1 cellular context compared by ENCODE assay signal in the genomic region with DNA sequence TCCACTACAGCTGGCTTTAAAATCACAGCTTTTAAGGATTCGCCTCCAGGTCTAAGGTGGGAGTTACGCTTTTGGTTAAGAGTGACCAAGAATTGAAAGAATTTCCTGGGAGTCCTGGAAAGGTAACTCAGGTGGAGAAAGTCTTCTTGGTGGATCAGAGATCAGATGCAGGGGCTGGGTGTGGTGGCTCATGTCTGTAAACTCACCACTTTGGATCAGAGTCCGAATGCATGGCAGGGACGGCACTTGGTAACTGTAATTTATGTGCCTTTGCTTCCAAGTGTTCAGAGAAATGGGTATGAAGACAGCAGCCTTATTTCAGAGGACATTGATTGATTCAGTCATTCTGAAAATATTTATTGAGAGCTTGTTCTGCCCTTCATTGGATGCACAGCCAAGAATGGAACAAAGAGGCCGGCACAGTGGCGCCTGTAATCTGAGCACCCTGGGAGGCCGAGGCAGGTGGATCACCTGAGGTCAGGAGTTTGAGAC.
TF ChIP-seq lines count a peak whose summit lies in the region.

No MANE protein-coding gene starts in this region.

TF ChIP-seq in WTC11, 78 proteins besides CTCF, POLR2A, EP300 and RAD21 (continued from another document):
- TF ChIP-seq PRRX2 (CRISPR knock-in tag; IDR thresholded peaks at IDR 0.05), result no peak
- TF ChIP-seq ZNF219 (CRISPR knock-in tag; IDR thresholded peaks at IDR 0.05; ENCODE audit: borderline replicate concordance), result no peak
- TF ChIP-seq NFYB (CRISPR knock-in tag; conservative IDR thresholded peaks at IDR 0.05; ENCODE audit: low read depth), result no peak
- no peak for TF ChIP-seq FOXJ3 (CRISPR knock-in tag; IDR thresholded peaks at IDR 0.05; ENCODE audit: borderline replicate concordance)
- TF ChIP-seq, protein P1, sequence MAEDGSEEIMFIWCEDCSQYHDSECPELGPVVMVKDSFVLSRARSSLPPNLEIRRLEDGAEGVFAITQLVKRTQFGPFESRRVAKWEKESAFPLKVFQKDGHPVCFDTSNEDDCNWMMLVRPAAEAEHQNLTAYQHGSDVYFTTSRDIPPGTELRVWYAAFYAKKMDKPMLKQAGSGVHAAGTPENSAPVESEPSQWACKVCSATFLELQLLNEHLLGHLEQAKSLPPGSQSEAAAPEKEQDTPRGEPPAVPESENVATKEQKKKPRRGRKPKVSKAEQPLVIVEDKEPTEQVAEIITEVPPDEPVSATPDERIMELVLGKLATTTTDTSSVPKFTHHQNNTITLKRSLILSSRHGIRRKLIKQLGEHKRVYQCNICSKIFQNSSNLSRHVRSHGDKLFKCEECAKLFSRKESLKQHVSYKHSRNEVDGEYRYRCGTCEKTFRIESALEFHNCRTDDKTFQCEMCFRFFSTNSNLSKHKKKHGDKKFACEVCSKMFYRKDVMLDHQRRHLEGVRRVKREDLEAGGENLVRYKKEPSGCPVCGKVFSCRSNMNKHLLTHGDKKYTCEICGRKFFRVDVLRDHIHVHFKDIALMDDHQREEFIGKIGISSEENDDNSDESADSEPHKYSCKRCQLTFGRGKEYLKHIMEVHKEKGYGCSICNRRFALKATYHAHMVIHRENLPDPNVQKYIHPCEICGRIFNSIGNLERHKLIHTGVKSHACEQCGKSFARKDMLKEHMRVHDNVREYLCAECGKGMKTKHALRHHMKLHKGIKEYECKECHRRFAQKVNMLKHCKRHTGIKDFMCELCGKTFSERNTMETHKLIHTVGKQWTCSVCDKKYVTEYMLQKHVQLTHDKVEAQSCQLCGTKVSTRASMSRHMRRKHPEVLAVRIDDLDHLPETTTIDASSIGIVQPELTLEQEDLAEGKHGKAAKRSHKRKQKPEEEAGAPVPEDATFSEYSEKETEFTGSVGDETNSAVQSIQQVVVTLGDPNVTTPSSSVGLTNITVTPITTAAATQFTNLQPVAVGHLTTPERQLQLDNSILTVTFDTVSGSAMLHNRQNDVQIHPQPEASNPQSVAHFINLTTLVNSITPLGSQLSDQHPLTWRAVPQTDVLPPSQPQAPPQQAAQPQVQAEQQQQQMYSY (CRISPR knock-in tag; IDR thresholded peaks at IDR 0.05), result no peak
- TF ChIP-seq, protein P2, sequence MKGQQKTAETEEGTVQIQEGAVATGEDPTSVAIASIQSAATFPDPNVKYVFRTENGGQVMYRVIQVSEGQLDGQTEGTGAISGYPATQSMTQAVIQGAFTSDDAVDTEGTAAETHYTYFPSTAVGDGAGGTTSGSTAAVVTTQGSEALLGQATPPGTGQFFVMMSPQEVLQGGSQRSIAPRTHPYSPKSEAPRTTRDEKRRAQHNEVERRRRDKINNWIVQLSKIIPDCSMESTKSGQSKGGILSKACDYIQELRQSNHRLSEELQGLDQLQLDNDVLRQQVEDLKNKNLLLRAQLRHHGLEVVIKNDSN (CRISPR knock-in tag; IDR thresholded peaks at IDR 0.05), result no peak
- TF ChIP-seq, protein P3, sequence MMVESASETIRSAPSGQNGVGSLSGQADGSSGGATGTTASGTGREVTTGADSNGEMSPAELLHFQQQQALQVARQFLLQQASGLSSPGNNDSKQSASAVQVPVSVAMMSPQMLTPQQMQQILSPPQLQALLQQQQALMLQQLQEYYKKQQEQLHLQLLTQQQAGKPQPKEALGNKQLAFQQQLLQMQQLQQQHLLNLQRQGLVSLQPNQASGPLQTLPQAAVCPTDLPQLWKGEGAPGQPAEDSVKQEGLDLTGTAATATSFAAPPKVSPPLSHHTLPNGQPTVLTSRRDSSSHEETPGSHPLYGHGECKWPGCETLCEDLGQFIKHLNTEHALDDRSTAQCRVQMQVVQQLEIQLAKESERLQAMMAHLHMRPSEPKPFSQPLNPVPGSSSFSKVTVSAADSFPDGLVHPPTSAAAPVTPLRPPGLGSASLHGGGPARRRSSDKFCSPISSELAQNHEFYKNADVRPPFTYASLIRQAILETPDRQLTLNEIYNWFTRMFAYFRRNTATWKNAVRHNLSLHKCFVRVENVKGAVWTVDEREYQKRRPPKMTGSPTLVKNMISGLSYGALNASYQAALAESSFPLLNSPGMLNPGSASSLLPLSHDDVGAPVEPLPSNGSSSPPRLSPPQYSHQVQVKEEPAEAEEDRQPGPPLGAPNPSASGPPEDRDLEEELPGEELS (CRISPR knock-in tag; IDR thresholded peaks at IDR 0.05), result no peak
- TF ChIP-seq JAZF1 (CRISPR knock-in tag; IDR thresholded peaks at IDR 0.05), result no peak
- TF ChIP-seq, protein P4, sequence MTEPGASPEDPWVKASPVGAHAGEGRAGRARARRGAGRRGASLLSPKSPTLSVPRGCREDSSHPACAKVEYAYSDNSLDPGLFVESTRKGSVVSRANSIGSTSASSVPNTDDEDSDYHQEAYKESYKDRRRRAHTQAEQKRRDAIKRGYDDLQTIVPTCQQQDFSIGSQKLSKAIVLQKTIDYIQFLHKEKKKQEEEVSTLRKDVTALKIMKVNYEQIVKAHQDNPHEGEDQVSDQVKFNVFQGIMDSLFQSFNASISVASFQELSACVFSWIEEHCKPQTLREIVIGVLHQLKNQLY (CRISPR knock-in tag; IDR thresholded peaks at IDR 0.05), result no peak
- no peak for TF ChIP-seq ZNF121 (CRISPR knock-in tag; IDR thresholded peaks at IDR 0.05)
- TF ChIP-seq, protein P5, sequence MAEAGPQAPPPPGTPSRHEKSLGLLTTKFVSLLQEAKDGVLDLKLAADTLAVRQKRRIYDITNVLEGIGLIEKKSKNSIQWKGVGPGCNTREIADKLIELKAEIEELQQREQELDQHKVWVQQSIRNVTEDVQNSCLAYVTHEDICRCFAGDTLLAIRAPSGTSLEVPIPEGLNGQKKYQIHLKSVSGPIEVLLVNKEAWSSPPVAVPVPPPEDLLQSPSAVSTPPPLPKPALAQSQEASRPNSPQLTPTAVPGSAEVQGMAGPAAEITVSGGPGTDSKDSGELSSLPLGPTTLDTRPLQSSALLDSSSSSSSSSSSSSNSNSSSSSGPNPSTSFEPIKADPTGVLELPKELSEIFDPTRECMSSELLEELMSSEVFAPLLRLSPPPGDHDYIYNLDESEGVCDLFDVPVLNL (CRISPR knock-in tag; IDR thresholded peaks at IDR 0.05; ENCODE audit: borderline replicate concordance, low read depth), result no peak
- TF ChIP-seq GTF2I (CRISPR knock-in tag; conservative IDR thresholded peaks at IDR 0.05), result no peak
- TF ChIP-seq RORB (CRISPR knock-in tag; IDR thresholded peaks at IDR 0.05), result no peak
- no peak for TF ChIP-seq SMAD4 (CRISPR knock-in tag; IDR thresholded peaks at IDR 0.05)
- TF ChIP-seq MYBL2 (CRISPR knock-in tag; IDR thresholded peaks at IDR 0.05), result no peak
- TF ChIP-seq, protein P6, sequence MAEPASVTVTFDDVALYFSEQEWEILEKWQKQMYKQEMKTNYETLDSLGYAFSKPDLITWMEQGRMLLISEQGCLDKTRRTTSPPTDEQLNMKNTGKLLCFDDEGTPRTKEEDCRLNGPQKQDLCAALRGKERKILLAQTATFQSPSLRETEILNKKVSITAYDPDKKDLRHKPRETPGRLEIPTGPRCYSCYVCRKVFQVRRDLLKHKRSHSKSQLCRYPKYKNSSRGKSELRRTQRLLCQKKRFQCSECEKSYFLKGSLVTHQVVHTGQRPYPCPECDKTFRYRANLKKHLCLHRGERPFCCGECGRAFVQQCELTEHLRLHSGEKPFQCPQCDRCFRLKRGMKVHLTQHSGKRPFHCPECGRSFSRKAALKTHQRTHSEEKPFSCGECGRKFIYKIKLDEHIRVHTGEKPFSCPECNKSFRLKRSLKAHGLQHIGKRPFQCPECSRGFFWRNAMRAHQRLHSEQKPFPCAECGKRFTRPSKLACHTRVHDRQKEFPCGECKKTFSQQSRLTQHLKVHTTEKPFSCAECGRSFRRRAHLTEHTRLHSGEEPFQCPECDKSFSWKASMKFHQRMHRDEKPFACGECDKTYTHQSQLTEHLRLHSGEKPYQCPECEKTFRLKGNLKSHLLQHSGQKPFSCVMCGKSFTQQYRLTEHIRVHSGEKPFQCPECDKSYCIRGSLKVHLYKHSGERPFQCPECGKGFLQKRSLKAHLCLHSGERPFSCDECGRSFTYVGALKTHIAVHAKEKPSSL (CRISPR knock-in tag; conservative IDR thresholded peaks at IDR 0.05), result no peak
TF ChIP-seq in WTC11: peak in this region for 0.
